In genomic region chr1:100249155-100249536, GRCh38 we compare ENCODE assay signal across 8 cellular contexts. TPM values are rescaled to one million over a fixed set of nuclear protein-coding genes. Genes with fewer than 3 reads are reported as not detected.
A peak's percentile ranks its signal among the peaks of the same experiment; 100 is the strongest.
DNase-seq lines count a peak whose midpoint lies in the region; ATAC-seq and FAIRE-seq lines count a peak whose summit lies in the region.

No MANE protein-coding gene starts in this region.

- under 1% methylated on average over 12 of the region's 12 CpGs for WGBS in right cardiac atrium
- 1 to 2% (median 1%) methylated on average over 12 of the region's 12 CpGs for whole genome bisulfite sequencing in small intestine, 3 donors

- peak overlapping the region; percentile 91 for H3K4me3 ChIP-seq in right cardiac atrium (ENCODE audit: low read length)
- peak overlapping the region; percentile 59 to 61 for H3K4me3 ChIP-seq in small intestine (ENCODE audit: low read depth in 1 of 2, low read length in 2 of 2)

- peak; percentile 1 for ATAC-seq in GM18511 (IDR thresholded peaks at IDR 0.05; ENCODE audit: unreplicated experiment)
- no peak for ATAC-seq in right cardiac atrium
- no peak for ATAC-seq in HG03442 (IDR thresholded peaks at IDR 0.05; ENCODE audit: unreplicated experiment)
- ATAC-seq in GM18907 (IDR thresholded peaks at IDR 0.05; ENCODE audit: unreplicated experiment), result no peak

- H3K4me1 ChIP-seq in right cardiac atrium (ENCODE audit: control insufficient read depth, insufficient read depth, low read length) (peaks cover 5% of the 10 kb centered on the region), small intestine (ENCODE audit: control insufficient read depth in 2 of 2, insufficient read depth in 1 of 2, low read depth in 1 of 2, low read length in 1 of 2) (no peaks in the 10 kb centered on the region)

- H3K27ac ChIP-seq in right cardiac atrium (ENCODE audit: low read length) (peak overlapping the region; percentile 97), small intestine (ENCODE audit: low read depth in 1 of 2, low read length in 1 of 2) (peak overlapping the region in 1 of 2 donors; percentile 90)

- no peaks in the 10 kb centered on the region for H3K27me3 ChIP-seq in right cardiac atrium (ENCODE audit: control insufficient read depth, insufficient read depth)
- no peaks in the 10 kb centered on the region for H3K27me3 ChIP-seq in small intestine (ENCODE audit: control insufficient read depth in 2 of 2, insufficient read depth in 2 of 2, low read length in 2 of 2)

- DNase-seq in RKO (ENCODE audit: low spot score) (peak; percentile 65), right cardiac atrium (no peak), small intestine (no peak)
- no peak for DNase-seq in stimulated activated naive CD4-positive, alpha-beta T cell treated with Interleukin-2 at 50 U/mL for 16 hours (lab: John Stamatoyannopoulos, UW)
- no peak for DNase-seq in stimulated activated CD4-positive, alpha-beta T cell treated with anti-CD3 and anti-CD28 coated beads, Interleukin-2, amount 100 ng/mL, for 48 hours

- no peaks in the 10 kb centered on the region for H3K36me3 ChIP-seq in small intestine (ENCODE audit: control insufficient read depth in 2 of 2, insufficient read depth in 2 of 2, low read length in 2 of 2)

- intact Hi-C loops in right cardiac atrium (cut with DNase I), result no loop called here

- no peak for FAIRE-seq in small intestine (lab: Jason Lieb, UNC)

- H3K9me3 ChIP-seq in right cardiac atrium (ENCODE audit: control insufficient read depth, low read length) (no peaks in the 10 kb centered on the region), small intestine (ENCODE audit: control insufficient read depth, low read depth) (no peaks in the 10 kb centered on the region)

RNA-seq across cellular contexts. Expression of gene DBT, which starts 0.5 kb away (rescaled TPM):
- total RNA-seq in right cardiac atrium, result 10 to 100 TPM; 17.0 to 28.4 (median 21.6) TPM
- 6.3 TPM for polyA plus RNA-seq in right cardiac atrium
- 1 to 10 TPM; 1.1 to 4.1 (median 3.1) TPM for polyA plus RNA-seq in small intestine

RNA-seq across cellular contexts. Expression of gene RTCA, which starts 16.9 kb away (rescaled TPM):
- 10 to 100 TPM; 27.8 to 39.8 (median 34.7) TPM for total RNA-seq in right cardiac atrium
- polyA plus RNA-seq in right cardiac atrium, result 32.0 TPM
- polyA plus RNA-seq in small intestine, result 10 to 100 TPM; 31.3 to 70.2 (median 48.4) TPM
